Comparison of ENCODE assay signal across 9 cellular contexts in genomic region chr20:4135385-4136077, GRCh38. TPM values are rescaled to one million over a fixed set of nuclear protein-coding genes. Genes with fewer than 3 reads are reported as not detected.
A peak's percentile ranks its signal among the peaks of the same experiment; 100 is the strongest.
DNase-seq lines count a peak whose midpoint lies in the region; ATAC-seq and TF ChIP-seq lines count a peak whose summit lies in the region.
"Had no signal": no experiment of that assay in that cellular context is flagged by ENCODE, and none has a peak within 500 bp of the region (broad histone marks: within the 10 kb centered on the region; RNA-seq: fewer than 3 reads in every experiment).

No MANE protein-coding gene starts in this region.

- no peaks in the 10 kb centered on the region for H3K36me3 Mint-ChIP-seq in stimulated activated naive CD8-positive, alpha-beta T cell treated with anti-CD3 and anti-CD28 coated beads, Interleukin-15, Interleukin-2, amounts not matched to agents 100 ng/mL and 50 ng/mL, for 24 hours (ENCODE audit: low read depth)

- TF ChIP-seq POLR2A in gastroesophageal sphincter (IDR thresholded peaks at IDR 0.05) = no peak

- no peaks in the 10 kb centered on the region for H3K36me3 ChIP-seq in gastroesophageal sphincter

- no peaks in the 10 kb centered on the region for H3K4me1 ChIP-seq in gastroesophageal sphincter

- no peak for TF ChIP-seq EP300 in gastroesophageal sphincter (IDR thresholded peaks at IDR 0.05)

- H3K27ac ChIP-seq in gastroesophageal sphincter = no peak overlapping the region
- no peak overlapping the region for H3K27ac ChIP-seq in coronary artery

- H3K27ac Mint-ChIP-seq in stimulated activated naive CD8-positive, alpha-beta T cell treated with anti-CD3 and anti-CD28 coated beads, Interleukin-15, Interleukin-2, amounts not matched to agents 100 ng/mL and 50 ng/mL, for 24 hours = peak overlapping the region; percentile 76

- H3K4me1 Mint-ChIP-seq in stimulated activated naive CD8-positive, alpha-beta T cell treated with anti-CD3 and anti-CD28 coated beads, Interleukin-15, Interleukin-2, amounts not matched to agents 100 ng/mL and 50 ng/mL, for 24 hours (ENCODE audit: low read depth) = peaks cover 41% of the 10 kb centered on the region

- no peaks in the 10 kb centered on the region for H3K9me3 Mint-ChIP-seq in stimulated activated naive CD8-positive, alpha-beta T cell treated with anti-CD3 and anti-CD28 coated beads, Interleukin-15, Interleukin-2, amounts not matched to agents 100 ng/mL and 50 ng/mL, for 24 hours

- H3K4me3 ChIP-seq in gastroesophageal sphincter = no peak overlapping the region
- no peak overlapping the region for H3K4me3 ChIP-seq in coronary artery

- peak; percentile 17 for DNase-seq in NK-92 treated with Interleukin-12 subunit alpha and Interleukin-12 subunit beta, amount 100 ng/mL, for 24 hours (lab: John Stamatoyannopoulos, UW)
- no peak for DNase-seq in NK-92 (lab: John Stamatoyannopoulos, UW; ENCODE audit: unreplicated experiment)
- DNase-seq in RKO (ENCODE audit: low spot score) = peak; percentile 98
- DNase-seq in coronary artery (ENCODE audit: low spot score) = no peak
- DNase-seq: NCI-H187 had no signal

- peaks cover 31% of the 10 kb centered on the region for H3K27me3 ChIP-seq in gastroesophageal sphincter

- TF ChIP-seq CTCF in gastroesophageal sphincter (IDR thresholded peaks at IDR 0.05) (no peak), coronary artery (IDR thresholded peaks at IDR 0.05) (no peak)

- WGBS in gastroesophageal sphincter (ENCODE audit: low coverage in 1 of 2), 2 donors = 68 to 80% methylated on average over 3 of the region's 5 CpGs

- H3K9me3 ChIP-seq in gastroesophageal sphincter = no peaks in the 10 kb centered on the region

- peak; percentile 36 for ATAC-seq in gastroesophageal sphincter
- no peak for ATAC-seq in HG03025 (IDR thresholded peaks at IDR 0.05; ENCODE audit: low FRiP score, unreplicated experiment)
- no peak for ATAC-seq in GM18858 (IDR thresholded peaks at IDR 0.05; ENCODE audit: unreplicated experiment)

- H3K27me3 Mint-ChIP-seq in stimulated activated naive CD8-positive, alpha-beta T cell treated with anti-CD3 and anti-CD28 coated beads, Interleukin-15, Interleukin-2, amounts not matched to agents 100 ng/mL and 50 ng/mL, for 24 hours = peaks cover 13% of the 10 kb centered on the region

- H3K4me3 Mint-ChIP-seq in stimulated activated naive CD8-positive, alpha-beta T cell treated with anti-CD3 and anti-CD28 coated beads, Interleukin-15, Interleukin-2, amounts not matched to agents 100 ng/mL and 50 ng/mL, for 24 hours = no peak overlapping the region

RNA-seq across cellular contexts. Expression of gene SMOX, which starts 13.1 kb away (rescaled TPM):
- total RNA-seq in gastroesophageal sphincter = 1 to 10 TPM; 2.3 to 7.6 (median 6.1) TPM

Comparison
In these comparisons a context has a peak if more than half of its experiments do, and no peak if none do; other contexts are left out.
1. DNase-seq: peak in NK-92 treated with Interleukin-12 subunit alpha and Interleukin-12 subunit beta, amount 100 ng/mL, for 24 hours (single experiment) and RKO (single experiment); none in NK-92 (single experiment) and coronary artery (single experiment).